In the genomic region with DNA sequence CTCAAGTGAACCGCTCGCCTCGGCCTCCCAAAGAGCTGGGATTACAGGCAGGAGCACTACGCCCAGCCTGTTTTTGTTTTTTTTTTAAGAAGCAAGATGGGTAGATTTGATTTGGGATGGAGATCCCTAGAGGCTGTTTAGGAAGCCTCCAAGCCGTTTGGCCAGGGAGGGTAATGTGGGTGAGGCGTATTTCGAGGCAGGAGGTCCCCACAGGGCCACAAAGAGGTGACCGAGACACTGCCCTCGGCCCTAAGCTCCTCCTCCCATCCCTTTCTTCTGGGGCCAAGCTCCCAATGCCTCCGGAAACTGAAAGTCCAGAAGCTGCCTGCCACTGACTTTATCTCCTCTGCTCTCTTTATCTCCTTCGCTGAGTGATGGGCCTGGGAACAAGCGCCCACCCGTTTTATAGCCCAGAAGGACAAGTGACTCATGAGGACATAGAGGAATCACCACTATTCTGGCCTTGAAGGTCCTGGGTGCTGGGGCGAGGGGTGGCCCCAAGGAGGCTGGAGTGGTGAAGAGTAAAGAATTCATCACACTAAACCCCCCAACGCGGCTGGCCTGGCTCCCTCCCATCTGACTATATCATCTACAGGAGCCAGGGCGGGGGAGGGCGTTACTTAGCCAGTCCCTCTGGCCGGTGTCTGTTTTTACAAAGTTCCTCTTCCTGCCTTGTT, we compare ENCODE assay signal across 10 cellular contexts. TPM values are rescaled to one million over a fixed set of nuclear protein-coding genes. Genes with fewer than 3 reads are reported as not detected.
DNase-seq lines count a peak whose midpoint lies in the region; ATAC-seq and TF ChIP-seq lines count a peak whose summit lies in the region.
"Had no signal": no experiment of that assay in that cellular context is flagged by ENCODE, and none has a peak within 500 bp of the region (broad histone marks: within the 10 kb centered on the region; RNA-seq: fewer than 3 reads in every experiment).

No MANE protein-coding gene starts in this region.

- no peak overlapping the region for H3K4me3 ChIP-seq in dorsolateral prefrontal cortex

- peak overlapping the region; percentile 72 for H3K4me3 Mint-ChIP-seq in natural killer cell treated with Interleukin-12 subunit alpha and Interleukin-12 subunit beta and Interleukin-15 and Interleukin-18, amount 100 ng/mL, for 72 hours

- DNase-seq in A172 (ENCODE audit: low spot score) (peak; percentile 81), M059J (ENCODE audit: low read depth) (peak; percentile 30), dorsolateral prefrontal cortex (no peak), NCI-H526 (lab: John Stamatoyannopoulos, UW) (no peak), AG08395 (ENCODE audit: low spot score) (no peak), foreskin melanocyte (no peak)
- no peak for DNase-seq in natural killer cell treated with Interleukin-12 subunit alpha and Interleukin-12 subunit beta and Interleukin-15 and Interleukin-18, amount 100 ng/mL, for 72 hours (ENCODE audit: low spot score)
- DNase-seq: DND-41, NCI-H1105 treated with DMSO at 0.1 percent for 48 hours had no signal

- ATAC-seq in natural killer cell treated with Interleukin-12 subunit alpha and Interleukin-12 subunit beta and Interleukin-15 and Interleukin-18, amount 100 ng/mL, for 72 hours, result no peak
- no peak for ATAC-seq in GM18868 (IDR thresholded peaks at IDR 0.05; ENCODE audit: unreplicated experiment)

- no peaks in the 10 kb centered on the region for H3K36me3 Mint-ChIP-seq in natural killer cell treated with Interleukin-12 subunit alpha and Interleukin-12 subunit beta and Interleukin-15 and Interleukin-18, amount 100 ng/mL, for 72 hours

- H3K27ac Mint-ChIP-seq in natural killer cell treated with Interleukin-12 subunit alpha and Interleukin-12 subunit beta and Interleukin-15 and Interleukin-18, amount 100 ng/mL, for 72 hours, result peak overlapping the region; percentile 74 to 90

- peaks cover 54 to 71% of the 10 kb centered on the region in 2 donors for H3K4me1 Mint-ChIP-seq in natural killer cell treated with Interleukin-12 subunit alpha and Interleukin-12 subunit beta and Interleukin-15 and Interleukin-18, amount 100 ng/mL, for 72 hours (ENCODE audit: low read depth in 2 of 2)

- no peaks in the 10 kb centered on the region for H3K27me3 ChIP-seq in dorsolateral prefrontal cortex

- no peaks in the 10 kb centered on the region for H3K9me3 Mint-ChIP-seq in natural killer cell treated with Interleukin-12 subunit alpha and Interleukin-12 subunit beta and Interleukin-15 and Interleukin-18, amount 100 ng/mL, for 72 hours

- peak overlapping the region in 57 of 59 donors; percentile 23 to 99 (median 96) for H3K27ac ChIP-seq in dorsolateral prefrontal cortex

- TF ChIP-seq CTCF in dorsolateral prefrontal cortex (IDR thresholded peaks at IDR 0.05 in 54 of 56, conservative IDR thresholded peaks at IDR 0.05 in 2 of 56; ENCODE audit: low read depth in 1 of 56, partially characterized antibody in 56 of 56), result no peak

- intact Hi-C loops in dorsolateral prefrontal cortex (cut with DNase I), result no loop called here

- H3K27me3 Mint-ChIP-seq in natural killer cell treated with Interleukin-12 subunit alpha and Interleukin-12 subunit beta and Interleukin-15 and Interleukin-18, amount 100 ng/mL, for 72 hours, result no peaks in the 10 kb centered on the region

RNA-seq across cellular contexts. Expression of a gene that starts 2.0 kb away (rescaled TPM):
- total RNA-seq in A172 (2014; rRNA removed; shearing (Covaris generic)), result 26.2 and 38.2 TPM in 2 replicates
- 6.1 and 11.8 TPM in 2 replicates for total RNA-seq in M059J (2014; rRNA removed; shearing (Covaris generic))
- 100 to 1,000 TPM in 109 of 120 experiments, 10 to 100 TPM in 11; 72.2 to 415 (median 142) TPM for total RNA-seq in dorsolateral prefrontal cortex
- total RNA-seq in natural killer cell treated with Interleukin-12 subunit alpha and Interleukin-12 subunit beta and Interleukin-15 and Interleukin-18, amount 100 ng/mL, for 72 hours, result 100 to 1,000 TPM; 138 to 159 TPM

RNA-seq across cellular contexts. Expression of a gene that starts 40.6 kb away (rescaled TPM):
- 0.96 and 3.1 TPM in 2 replicates for total RNA-seq in A172 (2014; rRNA removed; shearing (Covaris generic))
- total RNA-seq in M059J (2014; rRNA removed; shearing (Covaris generic)), result 0.05 and 0.44 TPM in 2 replicates
- 10 to 100 TPM in 109 of 120 experiments, 1 to 10 TPM in 11; 5.8 to 27.4 (median 13.8) TPM for total RNA-seq in dorsolateral prefrontal cortex
- 1 to 10 TPM; 4.1 to 7.2 TPM for total RNA-seq in natural killer cell treated with Interleukin-12 subunit alpha and Interleukin-12 subunit beta and Interleukin-15 and Interleukin-18, amount 100 ng/mL, for 72 hours

Comparison
In these comparisons a context has a peak if more than half of its experiments do, and no peak if none do; other contexts are left out.
1. DNase-seq: peak in A172 (single experiment) and M059J (single experiment); none in dorsolateral prefrontal cortex (0 of 10), natural killer cell treated with Interleukin-12 subunit alpha and Interleukin-12 subunit beta and Interleukin-15 and Interleukin-18, amount 100 ng/mL, for 72 hours (single experiment), NCI-H526 (0 of 2), AG08395 (single experiment) and foreskin melanocyte (single experiment).